ENCODE assay signal across 23 cellular contexts in the genomic region with DNA sequence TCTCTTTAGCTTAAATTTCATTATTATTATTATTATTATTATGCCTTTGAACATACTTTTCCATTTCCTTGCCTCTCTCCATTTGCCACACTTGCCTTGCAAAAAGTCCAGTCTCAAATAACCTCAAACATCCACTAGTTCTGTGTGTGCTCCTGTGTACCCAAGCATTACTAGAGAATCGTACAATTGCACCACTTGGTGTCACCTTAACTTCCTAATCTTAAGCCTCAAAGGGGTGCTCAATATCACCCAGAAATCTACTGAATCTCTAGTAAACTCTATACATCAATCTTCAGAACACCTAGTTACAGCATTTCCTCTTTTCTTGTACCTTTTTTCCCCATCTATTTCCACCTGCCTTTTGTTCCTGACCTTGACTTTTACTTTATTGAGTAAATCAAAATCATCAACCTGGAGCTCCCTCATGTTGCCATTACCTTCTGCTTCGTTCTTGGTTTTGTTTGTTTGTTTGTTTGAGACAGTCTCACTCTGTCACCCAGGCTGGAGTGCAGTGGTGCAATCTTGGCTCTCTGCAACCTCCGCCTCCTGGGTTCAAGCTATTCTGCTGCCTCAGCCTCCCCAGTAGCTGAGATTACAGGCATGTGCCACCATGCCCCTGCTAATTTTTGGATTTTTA.
"Had no signal": no experiment of that assay in that cellular context is flagged by ENCODE, and none has a peak within 500 bp of the region (broad histone marks: within the 10 kb centered on the region; RNA-seq: fewer than 3 reads in every experiment).

No MANE protein-coding gene starts in this region.

- FAIRE-seq: frontal cortex, small intestine, TTC549, urothelium cell line had no signal

- DNase-seq: activated CD4-positive, alpha-beta T cell treated with anti-CD3 and anti-CD28 coated beads for 1 hour; activated CD8-positive, alpha-beta memory T cell treated with anti-CD3 and anti-CD28 coated beads, Interleukin-2, amount 50 U/mL, for 48 hours; activated effector memory CD4-positive, alpha-beta T cell treated with anti-CD3 and anti-CD28 coated beads, Interleukin-2, amount 50 U/mL, for 16 hours; activated T-cell treated with anti-CD3 and anti-CD28 coated beads, Interleukin-2, amount 50 U/mL, for 48 hours; cerebellar nuclear complex; hippocampal formation; kidney glomerular epithelial cell; left lung; naive thymus-derived CD4-positive, alpha-beta T cell; occipital lobe; small intestine; stimulated activated CD4-positive, alpha-beta T cell treated with anti-CD3 and anti-CD28 coated beads, Interleukin-2, amount 100 ng/mL, for 24 hours; transverse colon; WERI-Rb-1 had no signal

- H3K9me3 ChIP-seq: esophagus muscularis mucosa, left lung, transverse colon had no signal

- H3K36me3 ChIP-seq: esophagus muscularis mucosa, left lung, transverse colon, WERI-Rb-1 had no signal

- H3K27me3 ChIP-seq: esophagus muscularis mucosa, left lung, transverse colon had no signal

- H3K9me3 Mint-ChIP-seq: neural crest cell; stimulated activated effector memory CD8-positive, alpha-beta T cell treated with anti-CD3 and anti-CD28 coated beads, Interleukin-12 subunit alpha, Interleukin-12 subunit beta, amount 100 ng/mL, for 72 hours had no signal

- H3K27ac Mint-ChIP-seq: stimulated activated effector memory CD8-positive, alpha-beta T cell treated with anti-CD3 and anti-CD28 coated beads, Interleukin-12 subunit alpha, Interleukin-12 subunit beta, amount 100 ng/mL, for 72 hours had no signal

- H3K4me3 Mint-ChIP-seq: neural crest cell; stimulated activated effector memory CD8-positive, alpha-beta T cell treated with anti-CD3 and anti-CD28 coated beads, Interleukin-12 subunit alpha, Interleukin-12 subunit beta, amount 100 ng/mL, for 72 hours had no signal

- H3K4me1 Mint-ChIP-seq: neural crest cell had no signal

- H3K27me3 Mint-ChIP-seq: naive thymus-derived CD4-positive, alpha-beta T cell had no signal

- H3K4me3 ChIP-seq: coronary artery, esophagus muscularis mucosa, left lung, lung, transverse colon had no signal

- H3K27ac ChIP-seq: coronary artery, esophagus muscularis mucosa, left lung, transverse colon, WERI-Rb-1 had no signal

- ATAC-seq: left lung; naive thymus-derived CD4-positive, alpha-beta T cell; sciatic nerve; stimulated activated effector memory CD8-positive, alpha-beta T cell treated with anti-CD3 and anti-CD28 coated beads, Interleukin-12 subunit alpha, Interleukin-12 subunit beta, amount 100 ng/mL, for 72 hours had no signal
